1 cellular context compared by ENCODE assay signal in genomic region chr20:58389324-58389967, GRCh38.
A peak's percentile ranks its signal among the peaks of the same experiment; 100 is the strongest.
TF ChIP-seq lines count a peak whose summit lies in the region.

No MANE protein-coding gene starts in this region.

TF ChIP-seq in HepG2, 621 proteins besides CTCF, POLR2A, EP300 and RAD21 (continued from another document and continues in another):
- peak; percentile 88; the same call in 1 of the 2 replicates for TF ChIP-seq ZNF142 (CRISPR knock-in tag; IDR thresholded peaks at IDR 0.05)
- TF ChIP-seq MED1 (CRISPR knock-in tag; IDR thresholded peaks at IDR 0.05) = 0 out of 2 replicates have a peak, but pooled peaks have one; percentile 2
- peak; percentile 63; the same call in 1 of the 2 replicates for TF ChIP-seq ZFP36L1 (CRISPR knock-in tag; IDR thresholded peaks at IDR 0.05)
- 0 out of 2 replicates have a peak, but pooled peaks have one; percentile 31 for TF ChIP-seq ZNF816 (CRISPR knock-in tag; IDR thresholded peaks at IDR 0.05; ENCODE audit: borderline replicate concordance)
- TF ChIP-seq TBX2 (CRISPR knock-in tag; IDR thresholded peaks at IDR 0.05; ENCODE audit: borderline replicate concordance) = no peak; the same call in 1 of the 2 replicates
- TF ChIP-seq RARA (CRISPR knock-in tag; IDR thresholded peaks at IDR 0.05) = 0 out of 2 replicates have a peak, but pooled peaks have one; percentile 2
- TF ChIP-seq ZFYVE20 (CRISPR knock-in tag; IDR thresholded peaks at IDR 0.05; ENCODE audit: borderline replicate concordance, low read depth) = peak; percentile 73; the same call in 1 of the 2 replicates
- peak; percentile 81; the same call in 1 of the 2 replicates for TF ChIP-seq MLXIP (CRISPR knock-in tag; IDR thresholded peaks at IDR 0.05; ENCODE audit: borderline replicate concordance)
- no peak for TF ChIP-seq SP1 (IDR thresholded peaks at IDR 0.05)
- no peak for TF ChIP-seq SP1 (CRISPR knock-in tag; IDR thresholded peaks at IDR 0.05)
- TF ChIP-seq ZNF784 (CRISPR knock-in tag; IDR thresholded peaks at IDR 0.05; ENCODE audit: borderline replicate concordance) = peak; percentile 41; the same call in 1 of the 2 replicates
- peak; percentile 66; the same call in 1 of the 2 replicates for TF ChIP-seq ZNF589 (CRISPR knock-in tag; conservative IDR thresholded peaks at IDR 0.05)
- TF ChIP-seq GABPA (IDR thresholded peaks at IDR 0.05; ENCODE audit: low read depth, low read length) = no peak
- TF ChIP-seq GABPA (CRISPR knock-in tag; IDR thresholded peaks at IDR 0.05; ENCODE audit: low read depth) = 0 out of 2 replicates have a peak, but pooled peaks have one; percentile 21
- peak; percentile 59; the same call in 1 of the 2 replicates for TF ChIP-seq BRCA1 (CRISPR knock-in tag; IDR thresholded peaks at IDR 0.05)
- TF ChIP-seq AHDC1 (CRISPR knock-in tag; IDR thresholded peaks at IDR 0.05; ENCODE audit: borderline replicate concordance) = no peak
- TF ChIP-seq ZUFSP (CRISPR knock-in tag; IDR thresholded peaks at IDR 0.05; ENCODE audit: borderline replicate concordance) = no peak
- peak; percentile 72; the same call in 1 of the 2 replicates for TF ChIP-seq FOXM1 (CRISPR knock-in tag; IDR thresholded peaks at IDR 0.05)
- TF ChIP-seq KLF12 (CRISPR knock-in tag; IDR thresholded peaks at IDR 0.05; ENCODE audit: borderline replicate concordance) = peak; percentile 87; the same call in 1 of the 2 replicates
- 0 out of 2 replicates have a peak, but pooled peaks have one; percentile 72 for TF ChIP-seq PRDM4 (CRISPR knock-in tag; IDR thresholded peaks at IDR 0.05; ENCODE audit: borderline replicate concordance)
- TF ChIP-seq ZNF746 (CRISPR knock-in tag; IDR thresholded peaks at IDR 0.05) = peak; percentile 83
- peak; percentile 74 for TF ChIP-seq ZNF543 (CRISPR knock-in tag; IDR thresholded peaks at IDR 0.05)
- TF ChIP-seq ZBTB21 (CRISPR knock-in tag; IDR thresholded peaks at IDR 0.05) = no peak; the same call in 1 of the 2 replicates
- TF ChIP-seq ZBTB10 (CRISPR knock-in tag; IDR thresholded peaks at IDR 0.05; ENCODE audit: borderline replicate concordance) = peak; percentile 64; the same call in 1 of the 2 replicates
- 0 out of 2 replicates have a peak, but pooled peaks have one; percentile 45 for TF ChIP-seq ARNT2 (CRISPR knock-in tag; IDR thresholded peaks at IDR 0.05; ENCODE audit: low read depth)
- 0 out of 2 replicates have a peak, but pooled peaks have one; percentile 7 for TF ChIP-seq ZNF580 (CRISPR knock-in tag; IDR thresholded peaks at IDR 0.05; ENCODE audit: borderline replicate concordance, low read depth)
- no peak for TF ChIP-seq HNRNPLL (IDR thresholded peaks at IDR 0.05; ENCODE audit: low read depth, low read length, poor library complexity, severe bottlenecking)
- TF ChIP-seq ZNF598 (CRISPR knock-in tag; IDR thresholded peaks at IDR 0.05; ENCODE audit: borderline replicate concordance) = peak; percentile 50; the same call in 1 of the 2 replicates
